Comparison of ENCODE assay signal across 19 cellular contexts in genomic region chrX:13494562-13494961, GRCh38.
DNase-seq lines count a peak whose midpoint lies in the region; ATAC-seq, FAIRE-seq and TF ChIP-seq lines count a peak whose summit lies in the region.
"Had no signal": no experiment of that assay in that cellular context is flagged by ENCODE, and none has a peak within 500 bp of the region (broad histone marks: within the 10 kb centered on the region; RNA-seq: fewer than 3 reads in every experiment).

No MANE protein-coding gene starts in this region.

- H3K9ac ChIP-seq in astrocyte (ENCODE audit: low read length) (no peak overlapping the region), subcutaneous abdominal adipose tissue (ENCODE audit: low read length in 5 of 5) (no peak overlapping the region)

- H3K27me3 Mint-ChIP-seq in Calu3 (ENCODE audit: unreplicated experiment) (no peaks in the 10 kb centered on the region), astrocyte (ENCODE audit: low read depth, unreplicated experiment) (no peaks in the 10 kb centered on the region)
- H3K27me3 Mint-ChIP-seq in activated naive CD4-positive, alpha-beta T cell treated with anti-CD3 and anti-CD28 coated beads, Interleukin-2, amount 10 ng/mL, durations not matched to agents 7 days and 5 days: peaks cover 4% of the 10 kb centered on the region
- H3K27me3 Mint-ChIP-seq: B cell; CD4-positive, CD25-positive, alpha-beta regulatory T cell had no signal

- no peak overlapping the region for H2AFZ ChIP-seq in astrocyte (ENCODE audit: low read depth, low read length)
- H2AFZ ChIP-seq: GM23338 had no signal

- H3K36me3 ChIP-seq in astrocyte (ENCODE audit: insufficient read depth, low read length) (no peaks in the 10 kb centered on the region), subcutaneous abdominal adipose tissue (ENCODE audit: control insufficient read depth in 5 of 5, insufficient read depth in 5 of 5, low read length in 5 of 5) (no peaks in the 10 kb centered on the region)

- H3K4me1 Mint-ChIP-seq in Calu3 (ENCODE audit: low read depth, unreplicated experiment) (peaks cover 27% of the 10 kb centered on the region), astrocyte (ENCODE audit: low read depth, unreplicated experiment) (no peaks in the 10 kb centered on the region)
- no peaks in the 10 kb centered on the region for H3K4me1 Mint-ChIP-seq in activated naive CD4-positive, alpha-beta T cell treated with anti-CD3 and anti-CD28 coated beads, Interleukin-2, amount 10 ng/mL, durations not matched to agents 7 days and 5 days
- H3K4me1 Mint-ChIP-seq: B cell; CD4-positive, CD25-positive, alpha-beta regulatory T cell; GM23338 had no signal

- H3K4me1 ChIP-seq in astrocyte (ENCODE audit: insufficient read depth, low read length) (peaks cover 3% of the 10 kb centered on the region), subcutaneous abdominal adipose tissue (ENCODE audit: control insufficient read depth in 5 of 5, insufficient read depth in 5 of 5, low read length in 5 of 5) (peaks cover 0 to 4% (median 3%) of the 10 kb centered on the region in 5 donors)

- H3K4me3 Mint-ChIP-seq in Calu3 (ENCODE audit: low read depth, unreplicated experiment): no peak overlapping the region
- no peak overlapping the region for H3K4me3 Mint-ChIP-seq in astrocyte (ENCODE audit: unreplicated experiment)
- no peak overlapping the region for H3K4me3 Mint-ChIP-seq in activated naive CD4-positive, alpha-beta T cell treated with anti-CD3 and anti-CD28 coated beads, Interleukin-2, amount 10 ng/mL, durations not matched to agents 7 days and 5 days
- H3K4me3 Mint-ChIP-seq: B cell; CD4-positive, CD25-positive, alpha-beta regulatory T cell; CD8-positive, alpha-beta memory T cell; GM23338 had no signal

- no peak for DNase-seq in Calu3
- DNase-seq in HL-60 (ENCODE audit: low read depth in 1 of 2, low spot score in 1 of 2): peak; percentile 47 to 77
- no peak for DNase-seq in astrocyte (ENCODE audit: low read depth)
- DNase-seq in NCI-H526 (lab: John Stamatoyannopoulos, UW): no peak
- DNase-seq in activated naive CD4-positive, alpha-beta T cell treated with anti-CD3 and anti-CD28 coated beads, Interleukin-2, amount 10 ng/mL, durations not matched to agents 7 days and 5 days: no peak
- DNase-seq: C1 segment of cervical spinal cord; CD4-positive, CD25-positive, alpha-beta regulatory T cell; CD8-positive, alpha-beta memory T cell; HCEC 1CT; IMR-90 had no signal

- peak overlapping the region; percentile 67 for H3K27ac ChIP-seq in HL-60 (replicated peaks)
- no peak overlapping the region for H3K27ac ChIP-seq in astrocyte (ENCODE audit: low read depth, low read length)
- peak overlapping the region; percentile 76 for H3K27ac ChIP-seq in subcutaneous abdominal adipose tissue (ENCODE audit: low read depth, low read length)

- CTCF ChIA-PET in Calu3 (lab: Charles Lee): no interaction called here
- CTCF ChIA-PET in activated naive CD4-positive, alpha-beta T cell treated with anti-CD3 and anti-CD28 coated beads, Interleukin-2, amount 10 ng/mL, durations not matched to agents 7 days and 5 days (lab: Charles Lee): no interaction called here

- H3K9me3 Mint-ChIP-seq in Calu3 (ENCODE audit: low read depth, unreplicated experiment) (peaks cover 2% of the 10 kb centered on the region), astrocyte (ENCODE audit: unreplicated experiment) (no peaks in the 10 kb centered on the region)
- H3K9me3 Mint-ChIP-seq in activated naive CD4-positive, alpha-beta T cell treated with anti-CD3 and anti-CD28 coated beads, Interleukin-2, amount 10 ng/mL, durations not matched to agents 7 days and 5 days: no peaks in the 10 kb centered on the region
- H3K9me3 Mint-ChIP-seq: CD4-positive, CD25-positive, alpha-beta regulatory T cell; CD8-positive, alpha-beta memory T cell; GM23338 had no signal

- H3K4me3 ChIP-seq in HL-60 (replicated peaks; ENCODE audit: insufficient read depth, low read length) (no peak overlapping the region), astrocyte (ENCODE audit: insufficient read depth, low read depth, low read length) (no peak overlapping the region), subcutaneous abdominal adipose tissue (ENCODE audit: low read depth in 1 of 5, low read length in 5 of 5) (no peak overlapping the region)
- H3K4me3 ChIP-seq: GM23338, K562 had no signal

- BruUV-seq in Calu3 (replicated peaks; lab: Mats Ljungman, UMichigan): no TSS peak

- H3K27ac Mint-ChIP-seq in Calu3 (ENCODE audit: unreplicated experiment) (peak overlapping the region; percentile 80), astrocyte (ENCODE audit: unreplicated experiment) (no peak overlapping the region)
- no peak overlapping the region for H3K27ac Mint-ChIP-seq in activated naive CD4-positive, alpha-beta T cell treated with anti-CD3 and anti-CD28 coated beads, Interleukin-2, amount 10 ng/mL, durations not matched to agents 7 days and 5 days
- H3K27ac Mint-ChIP-seq: B cell; CD4-positive, CD25-positive, alpha-beta regulatory T cell; GM23338 had no signal

- no peaks in the 10 kb centered on the region for H3K79me2 ChIP-seq in astrocyte (ENCODE audit: insufficient read depth, low read length)

- H3K9me3 ChIP-seq in astrocyte (ENCODE audit: insufficient read depth, low read depth, low read length) (no peaks in the 10 kb centered on the region), subcutaneous abdominal adipose tissue (ENCODE audit: control insufficient read depth in 5 of 5, low read length in 5 of 5) (no peaks in the 10 kb centered on the region)

- H3K36me3 Mint-ChIP-seq in Calu3 (ENCODE audit: insufficient read depth, unreplicated experiment) (peaks cover 12% of the 10 kb centered on the region), astrocyte (ENCODE audit: low read depth, unreplicated experiment) (no peaks in the 10 kb centered on the region)
- no peaks in the 10 kb centered on the region for H3K36me3 Mint-ChIP-seq in activated naive CD4-positive, alpha-beta T cell treated with anti-CD3 and anti-CD28 coated beads, Interleukin-2, amount 10 ng/mL, durations not matched to agents 7 days and 5 days
- H3K36me3 Mint-ChIP-seq: CD4-positive, CD25-positive, alpha-beta regulatory T cell had no signal

- H3K27me3 ChIP-seq in HL-60 (ENCODE audit: insufficient read depth, poor library complexity, severe bottlenecking) (no peaks in the 10 kb centered on the region), astrocyte (ENCODE audit: insufficient read depth, low read length) (no peaks in the 10 kb centered on the region), subcutaneous abdominal adipose tissue (ENCODE audit: control insufficient read depth in 5 of 5, insufficient read depth in 4 of 5, low read length in 5 of 5) (peaks cover 0 to 17% (median 5%) of the 10 kb centered on the region in 5 donors)

- H3K4me2 ChIP-seq in astrocyte (ENCODE audit: low read length): no peak overlapping the region
- H3K4me2 ChIP-seq: GM23338 had no signal

- TF ChIP-seq CTCF in Calu3 (IDR thresholded peaks at IDR 0.05; ENCODE audit: unreplicated experiment) (no peak), HL-60 (IDR thresholded peaks at IDR 0.05; ENCODE audit: insufficient read depth, low read length) (no peak), astrocyte (IDR thresholded peaks at IDR 0.05; ENCODE audit: insufficient read depth, low read depth, low read length) (no peak)

- peak; percentile 32 for FAIRE-seq in astrocyte (lab: Jason Lieb, UNC)
- FAIRE-seq: D721Med, G401.6, H54, HTR-8/SVneo, K562 had no signal

- no peaks in the 10 kb centered on the region for H4K20me1 ChIP-seq in astrocyte (ENCODE audit: insufficient read depth, low read length)

- no peak for ATAC-seq in GM21825 (IDR thresholded peaks at IDR 0.05; ENCODE audit: unreplicated experiment)
- ATAC-seq: GM23338, K562 had no signal

- intact Hi-C loops in Calu3 (cut with micrococcal nuclease; ENCODE audit: unreplicated experiment): loop anchor here (10.0 kb wide), 1 partner anchor 670 kb away; no protein-coding TSS in a partner anchor

Comparison
In these comparisons a context has a peak if more than half of its experiments do, and no peak if none do; other contexts are left out.
1. DNase-seq: peak in HL-60 (2 of 2); none in Calu3 (single experiment), astrocyte (single experiment), NCI-H526 (0 of 2) and activated naive CD4-positive, alpha-beta T cell treated with anti-CD3 and anti-CD28 coated beads, Interleukin-2, amount 10 ng/mL, durations not matched to agents 7 days and 5 days (single experiment).